In the genomic region with DNA sequence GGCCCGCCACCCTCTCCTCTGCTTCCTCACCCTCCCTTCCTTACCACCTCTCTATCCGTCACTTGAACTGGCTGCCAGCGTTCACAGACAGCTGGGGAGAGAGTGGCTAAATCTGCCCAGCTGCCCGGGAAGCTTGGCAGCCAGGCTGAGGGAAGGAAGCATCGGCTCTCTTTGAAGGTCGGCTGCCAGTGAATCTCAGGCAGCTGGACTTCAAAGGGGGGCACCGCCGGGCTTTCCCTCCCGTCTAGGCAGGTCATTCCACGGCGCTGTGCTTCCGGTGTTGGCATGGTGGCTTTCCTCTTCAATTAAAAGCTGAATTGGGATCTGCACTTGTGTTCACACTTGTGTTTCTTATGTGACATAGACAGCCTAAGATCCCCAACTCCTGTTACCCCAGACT, we compare ENCODE assay signal across 11 cellular contexts.
DNase-seq lines count a peak whose midpoint lies in the region; ATAC-seq, FAIRE-seq and TF ChIP-seq lines count a peak whose summit lies in the region.
"Had no signal": no experiment of that assay in that cellular context is flagged by ENCODE, and none has a peak within 500 bp of the region (broad histone marks: within the 10 kb centered on the region; RNA-seq: fewer than 3 reads in every experiment).

No MANE protein-coding gene starts in this region.

- no peak for FAIRE-seq in small intestine (lab: Jason Lieb, UNC)

- H3K36me3 ChIP-seq in small intestine (ENCODE audit: control insufficient read depth in 2 of 2, insufficient read depth in 2 of 2, low read length in 2 of 2) (no peaks in the 10 kb centered on the region), osteoblast (ENCODE audit: insufficient read depth, low read length) (no peaks in the 10 kb centered on the region)
- H3K36me3 ChIP-seq: right lobe of liver had no signal

- ATAC-seq in omental fat pad (ENCODE audit: low FRiP score) (no peak), HG03469 (IDR thresholded peaks at IDR 0.05; ENCODE audit: unreplicated experiment) (no peak)
- no peak for ATAC-seq in activated T-cell treated with anti-CD3 and anti-CD28 coated beads, Interleukin-2, amount 50 U/mL, for 72 hours (replicated peaks in 1 of 2)
- ATAC-seq: activated CD8-positive, alpha-beta T cell treated with anti-CD3 and anti-CD28 coated beads, Interleukin-2, amount 10 ng/mL, durations not matched to agents 7 days and 5 days had no signal

- H3K36me3 Mint-ChIP-seq in activated T-cell treated with anti-CD3 and anti-CD28 coated beads, Interleukin-2, amount 50 U/mL, for 72 hours (ENCODE audit: insufficient read depth in 2 of 2) = peaks cover 0 to 3% of the 10 kb centered on the region in 2 donors

- no peak overlapping the region for H3K4me3 ChIP-seq in small intestine (ENCODE audit: low read depth in 1 of 2, low read length in 2 of 2)
- no peak overlapping the region for H3K4me3 ChIP-seq in osteoblast (ENCODE audit: insufficient read depth, low read length)
- H3K4me3 ChIP-seq: right lobe of liver had no signal

- H4K20me1 ChIP-seq in osteoblast (ENCODE audit: insufficient read depth, low read length) = no peaks in the 10 kb centered on the region

- H3K9me3 ChIP-seq in small intestine (ENCODE audit: control insufficient read depth, low read depth) = no peaks in the 10 kb centered on the region
- no peaks in the 10 kb centered on the region for H3K9me3 ChIP-seq in osteoblast (ENCODE audit: low read depth, low read length)
- H3K9me3 ChIP-seq: right lobe of liver had no signal

- no peaks in the 10 kb centered on the region for H3K79me2 ChIP-seq in osteoblast (ENCODE audit: insufficient read depth, low read length)

- DNase-seq in NCI-H1694 (lab: John Stamatoyannopoulos, UW) (peak; percentile 21), astrocyte of the hippocampus (ENCODE audit: low read depth, low spot score) (peak; percentile 58), left kidney (ENCODE audit: low read depth, low spot score) (peak; percentile 88), small intestine (peak; percentile 20), omental fat pad (ENCODE audit: low spot score) (no peak), osteoblast (ENCODE audit: insufficient read length, low spot score, missing footprints) (no peak)
- DNase-seq in activated T-cell treated with anti-CD3 and anti-CD28 coated beads, Interleukin-2, amount 50 U/mL, for 72 hours = no peak
- DNase-seq: activated CD8-positive, alpha-beta T cell treated with anti-CD3 and anti-CD28 coated beads, Interleukin-2, amount 10 ng/mL, durations not matched to agents 7 days and 5 days; right lobe of liver; SIG-M5 had no signal

- 58 to 70% (median 63%) methylated on average over 12 of the region's 12 CpGs for WGBS in small intestine, 3 donors

- no peak overlapping the region for H3K4me3 Mint-ChIP-seq in activated T-cell treated with anti-CD3 and anti-CD28 coated beads, Interleukin-2, amount 50 U/mL, for 72 hours
- H3K4me3 Mint-ChIP-seq: activated CD8-positive, alpha-beta T cell treated with anti-CD3 and anti-CD28 coated beads, Interleukin-2, amount 10 ng/mL, durations not matched to agents 7 days and 5 days had no signal

- peaks cover 0 to 2% of the 10 kb centered on the region in 2 donors for H3K9me3 Mint-ChIP-seq in activated T-cell treated with anti-CD3 and anti-CD28 coated beads, Interleukin-2, amount 50 U/mL, for 72 hours

- H3K4me2 ChIP-seq in osteoblast (ENCODE audit: insufficient read depth, low read length) = no peak overlapping the region

- H3K4me1 Mint-ChIP-seq in activated T-cell treated with anti-CD3 and anti-CD28 coated beads, Interleukin-2, amount 50 U/mL, for 72 hours (ENCODE audit: low read depth) = no peaks in the 10 kb centered on the region

- H3K4me1 ChIP-seq in small intestine (ENCODE audit: control insufficient read depth in 2 of 2, insufficient read depth in 1 of 2, low read depth in 1 of 2, low read length in 1 of 2) = peaks cover 0 to 4% of the 10 kb centered on the region in 2 donors
- H3K4me1 ChIP-seq in osteoblast (ENCODE audit: insufficient read depth, low read length) = peaks cover 26% of the 10 kb centered on the region

- H3K27me3 ChIP-seq in small intestine (ENCODE audit: control insufficient read depth in 2 of 2, insufficient read depth in 2 of 2, low read length in 2 of 2) (no peaks in the 10 kb centered on the region), osteoblast (ENCODE audit: insufficient read depth, low read length) (no peaks in the 10 kb centered on the region)
- H3K27me3 ChIP-seq: right lobe of liver had no signal

- no peak for TF ChIP-seq CTCF in omental fat pad (IDR thresholded peaks at IDR 0.05)
- no peak for TF ChIP-seq CTCF in osteoblast (IDR thresholded peaks at IDR 0.05; ENCODE audit: extremely low read depth, low read depth, low read length)

- H3K27me3 Mint-ChIP-seq in activated T-cell treated with anti-CD3 and anti-CD28 coated beads, Interleukin-2, amount 50 U/mL, for 72 hours (ENCODE audit: low read depth) = no peaks in the 10 kb centered on the region

- no peak overlapping the region for H3K27ac ChIP-seq in small intestine (ENCODE audit: low read depth in 1 of 2, low read length in 1 of 2)
- no peak overlapping the region for H3K27ac ChIP-seq in osteoblast (ENCODE audit: low read depth, low read length)
- H3K27ac ChIP-seq: right lobe of liver had no signal

- no peak overlapping the region for H3K27ac Mint-ChIP-seq in activated T-cell treated with anti-CD3 and anti-CD28 coated beads, Interleukin-2, amount 50 U/mL, for 72 hours
- H3K27ac Mint-ChIP-seq: activated CD8-positive, alpha-beta T cell treated with anti-CD3 and anti-CD28 coated beads, Interleukin-2, amount 10 ng/mL, durations not matched to agents 7 days and 5 days had no signal

- H2AFZ ChIP-seq in osteoblast (ENCODE audit: low read length) = no peak overlapping the region

Comparison
In these comparisons a context has a peak if more than half of its experiments do, and no peak if none do; other contexts are left out.
1. DNase-seq: peak in NCI-H1694 (single experiment), astrocyte of the hippocampus (single experiment), left kidney (single experiment) and small intestine (single experiment); none in omental fat pad (single experiment), activated T-cell treated with anti-CD3 and anti-CD28 coated beads, Interleukin-2, amount 50 U/mL, for 72 hours (0 of 2) and osteoblast (single experiment).